In the genomic region with DNA sequence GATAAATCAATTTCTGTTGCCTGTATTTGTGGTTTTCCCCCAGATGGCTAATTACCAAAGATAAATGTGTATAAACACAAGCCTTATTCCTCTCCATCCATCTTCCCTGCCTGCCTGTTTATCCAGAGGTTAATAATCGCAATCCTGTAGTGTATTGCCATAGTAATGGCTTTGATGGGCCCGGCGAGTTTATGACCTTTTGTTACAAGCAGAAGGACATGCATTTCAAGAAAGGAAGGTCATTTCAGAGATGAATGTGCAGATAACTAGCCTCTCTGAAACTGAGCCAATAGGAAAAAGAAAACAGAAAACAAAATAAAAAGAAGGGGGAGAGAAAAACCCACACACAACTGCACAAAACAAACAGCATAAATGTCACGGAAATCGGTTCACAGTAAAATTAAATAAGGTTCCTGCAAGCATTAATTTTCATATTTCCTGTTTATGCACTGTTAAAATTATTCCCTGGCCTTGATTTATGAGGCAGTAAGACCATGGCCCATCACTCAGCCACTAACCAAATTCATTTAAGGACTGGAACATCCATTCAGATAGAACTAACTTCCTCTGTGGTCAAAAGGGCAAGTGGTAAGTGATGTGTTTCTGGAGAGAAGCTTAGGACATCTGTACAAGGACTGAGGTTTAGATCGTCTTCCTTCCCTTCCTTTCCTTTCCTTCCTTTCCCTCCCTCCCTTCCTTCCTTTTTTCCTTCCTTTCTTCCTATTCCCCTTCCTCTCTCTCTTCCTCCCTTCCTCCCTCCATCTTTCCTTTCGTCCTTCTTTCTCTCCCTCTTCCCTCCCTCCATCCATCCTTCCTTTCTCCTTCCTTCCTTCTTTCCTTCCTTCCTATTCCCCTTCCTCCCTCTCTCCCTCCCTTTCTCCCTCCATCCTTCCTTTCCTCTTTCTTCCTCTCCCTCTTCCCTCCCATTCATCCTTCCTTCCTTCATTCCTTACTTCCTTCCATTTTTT, we compare ENCODE assay signal across 17 cellular contexts.
DNase-seq lines count a peak whose midpoint lies in the region; ATAC-seq, FAIRE-seq and TF ChIP-seq lines count a peak whose summit lies in the region.
"Had no signal": no experiment of that assay in that cellular context is flagged by ENCODE, and none has a peak within 500 bp of the region (broad histone marks: within the 10 kb centered on the region; RNA-seq: fewer than 3 reads in every experiment).

No MANE protein-coding gene starts in this region.

- ATAC-seq in K562 (no peak), HG02970 (IDR thresholded peaks at IDR 0.05; ENCODE audit: low FRiP score, unreplicated experiment) (no peak)
- ATAC-seq: Right ventricle myocardium inferior had no signal

- H3K27me3 ChIP-seq in BLaER1 (no peaks in the 10 kb centered on the region), K562 (ENCODE audit: control insufficient read depth in 2 of 2, insufficient read depth in 2 of 2, low read length in 2 of 2) (peaks cover 0 to 5% of the 10 kb centered on the region in 2 experiments; a peak in 2 of 5 replicates), WERI-Rb-1 (ENCODE audit: insufficient read depth, low read depth, severe bottlenecking) (no peaks in the 10 kb centered on the region)

- POLR2A ChIA-PET in HEK293 (lab: Yijun Ruan, JAX) (no interaction called here), K562 (lab: Yijun Ruan, JAX) (no interaction called here)

- H2AFZ ChIP-seq in K562 (ENCODE audit: low read depth, low read length), result no peak overlapping the region

- peaks cover 9% of the 10 kb centered on the region; the same call in 1 of the 2 replicates for H3K4me1 ChIP-seq in BLaER1
- H3K4me1 ChIP-seq in HEK293 (ENCODE audit: control insufficient read depth, insufficient read depth, low read length), result no peaks in the 10 kb centered on the region
- no peaks in the 10 kb centered on the region for H3K4me1 ChIP-seq in K562 (replicated peaks in 1 of 2; ENCODE audit: control insufficient read depth in 2 of 2, insufficient read depth in 2 of 2, low read length in 2 of 2)

- H4K20me1 ChIP-seq in BLaER1, result no peaks in the 10 kb centered on the region
- no peaks in the 10 kb centered on the region for H4K20me1 ChIP-seq in K562 (replicated peaks; ENCODE audit: control insufficient read depth, insufficient read depth, low read length)

- H3K9ac ChIP-seq in BLaER1 (no peak overlapping the region), K562 (ENCODE audit: insufficient read depth in 1 of 2, low read depth in 2 of 2, low read length in 2 of 2) (no peak overlapping the region)

- no peak for TF ChIP-seq RAD21 in K562 (CRISPR knock-in tag; conservative IDR thresholded peaks at IDR 0.05 in 1 of 2, IDR thresholded peaks at IDR 0.05 in 1 of 2)

- DNase-seq in NCI-H69 (lab: John Stamatoyannopoulos, UW), result peak; percentile 42
- no peak for DNase-seq in K562 (ENCODE audit: extremely low read depth in 1 of 4, low spot score in 3 of 4)
- DNase-seq in NCI-H2227 (lab: John Stamatoyannopoulos, UW; ENCODE audit: unreplicated experiment), result no peak
- no peak for DNase-seq in DMS79 treated with DMSO at 0.1 percent for 48 hours (lab: John Stamatoyannopoulos, UW)
- no peak for DNase-seq in WERI-Rb-1
- DNase-seq: CD4-positive, alpha-beta T cell; GOT3; HFFc6; IMR-90; MV-4-11; NCI-H2029; NCI-H226; NCI-H526 treated with DMSO at 0.1 percent for 48 hours had no signal

- H3K4me2 ChIP-seq in BLaER1 (peak overlapping the region; percentile 31; the same call in 1 of the 2 replicates), K562 (ENCODE audit: insufficient read depth, low read length) (no peak overlapping the region)

- H3K36me3 ChIP-seq in BLaER1, result no peaks in the 10 kb centered on the region
- H3K36me3 ChIP-seq in HEK293 (ENCODE audit: control insufficient read depth in 2 of 2, insufficient read depth in 1 of 2, low read length in 2 of 2), result no peaks in the 10 kb centered on the region
- no peaks in the 10 kb centered on the region for H3K36me3 ChIP-seq in K562 (ENCODE audit: control insufficient read depth, insufficient read depth, low read length)
- no peaks in the 10 kb centered on the region for H3K36me3 ChIP-seq in WERI-Rb-1

- in situ Hi-C loops in K562 (cut with MboI), result no loop called here

- H3K4me3 ChIP-seq in BLaER1, result no peak overlapping the region
- H3K4me3 ChIP-seq in HEK293 (ENCODE audit: low read depth, low read length), result no peak overlapping the region
- H3K4me3 ChIP-seq in K562, result no peak overlapping the region
- no peak overlapping the region for H3K4me3 ChIP-seq in WERI-Rb-1 (ENCODE audit: low read depth, low read length)

- FAIRE-seq in K562 (lab: Jason Lieb, UNC), result no peak

- no peak for TF ChIP-seq EP300 in K562 (IDR thresholded peaks at IDR 0.05; ENCODE audit: low read length)

- H3K9me1 ChIP-seq in K562 (ENCODE audit: control insufficient read depth, insufficient read depth, low read length), result no peaks in the 10 kb centered on the region

- H3K27ac ChIP-seq in BLaER1 (no peak overlapping the region), HEK293 (ENCODE audit: extremely low read depth, low read depth, low read length) (no peak overlapping the region), K562 (ENCODE audit: extremely low read depth, low read depth, low read length) (no peak overlapping the region), WERI-Rb-1 (no peak overlapping the region)

- 0% methylated on average over 6 of the region's 7 CpGs for WGBS in K562 (ENCODE audit: insufficient coverage, low coverage, missing lambda C conversion rate)

- TF ChIP-seq POLR2A in K562 (conservative IDR thresholded peaks at IDR 0.05), result no peak

- intact Hi-C loops in K562 (cut with micrococcal nuclease), result no loop called here

- TF ChIP-seq CTCF in HEK293 (tag by site-specific recombination; IDR thresholded peaks at IDR 0.05) (no peak), K562 (IDR thresholded peaks at IDR 0.05 in 2 of 3, conservative IDR thresholded peaks at IDR 0.05 in 1 of 3; ENCODE audit: insufficient read depth in 2 of 3, low read depth in 1 of 3, low read length in 3 of 3) (no peak), WERI-Rb-1 (IDR thresholded peaks at IDR 0.05; ENCODE audit: low read depth, low read length) (no peak)

- no peaks in the 10 kb centered on the region for H3K79me2 ChIP-seq in K562 (ENCODE audit: control insufficient read depth, insufficient read depth, low read length)

- CTCF ChIA-PET in HEK293 (lab: Yijun Ruan, JAX) (no interaction called here), K562 (lab: Yijun Ruan, JAX; ENCODE audit: low intra/inter-chr PET ratio) (no interaction called here)

- BruUV-seq in K562 (replicated peaks; lab: Mats Ljungman, UMichigan), result no TSS peak

- H3K9me3 ChIP-seq in BLaER1 (no peaks in the 10 kb centered on the region; the same call in 1 of the 2 replicates), HEK293 (ENCODE audit: control insufficient read depth, insufficient read depth, low read depth, low read length) (no peaks in the 10 kb centered on the region), K562 (replicated peaks; ENCODE audit: control insufficient read depth, insufficient read depth, low read depth, low read length) (no peaks in the 10 kb centered on the region), WERI-Rb-1 (ENCODE audit: severe bottlenecking) (no peaks in the 10 kb centered on the region)

TF ChIP-seq in HEK293, 187 proteins besides CTCF, POLR2A, EP300 and RAD21:
- TF ChIP-seq TCF7L2 (IDR thresholded peaks at IDR 0.05; ENCODE audit: borderline replicate concordance, low read depth, low read length) (peak; percentile 38; the same call in 1 of the 2 replicates), ZNF366 (tag by site-specific recombination; conservative IDR thresholded peaks at IDR 0.05) (peak; percentile 67)
- TF ChIP-seq, protein P1, sequence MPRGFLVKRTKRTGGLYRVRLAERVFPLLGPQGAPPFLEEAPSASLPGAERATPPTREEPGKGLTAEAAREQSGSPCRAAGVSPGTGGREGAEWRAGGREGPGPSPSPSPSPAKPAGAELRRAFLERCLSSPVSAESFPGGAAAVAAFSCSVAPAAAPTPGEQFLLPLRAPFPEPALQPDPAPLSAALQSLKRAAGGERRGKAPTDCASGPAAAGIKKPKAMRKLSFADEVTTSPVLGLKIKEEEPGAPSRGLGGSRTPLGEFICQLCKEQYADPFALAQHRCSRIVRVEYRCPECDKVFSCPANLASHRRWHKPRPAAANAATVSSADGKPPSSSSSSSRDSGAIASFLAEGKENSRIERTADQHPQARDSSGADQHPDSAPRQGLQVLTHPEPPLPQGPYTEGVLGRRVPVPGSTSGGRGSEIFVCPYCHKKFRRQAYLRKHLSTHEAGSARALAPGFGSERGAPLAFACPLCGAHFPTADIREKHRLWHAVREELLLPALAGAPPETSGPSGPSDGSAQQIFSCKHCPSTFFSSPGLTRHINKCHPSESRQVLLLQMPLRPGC (tag by site-specific recombination; IDR thresholded peaks at IDR 0.05), result no peak

TF ChIP-seq in K562, 482 proteins besides CTCF, POLR2A, EP300 and RAD21 (continues in another document):
- no peak for TF ChIP-seq TCF7L2 (IDR thresholded peaks at IDR 0.05; ENCODE audit: low read depth, low read length)
- TF ChIP-seq CHCHD3 (CRISPR knock-in tag; IDR thresholded peaks at IDR 0.05), result no peak
- TF ChIP-seq TCF3 (CRISPR knock-in tag; IDR thresholded peaks at IDR 0.05), result no peak
- no peak for TF ChIP-seq ZNF324 (CRISPR knock-in tag; IDR thresholded peaks at IDR 0.05)
- no peak for TF ChIP-seq YY1 (IDR thresholded peaks at IDR 0.05; ENCODE audit: borderline replicate concordance in 1 of 3, control insufficient read depth in 1 of 3, extremely low read depth in 1 of 3, insufficient read depth in 3 of 3, insufficient read length in 1 of 3, insufficient replicate concordance in 2 of 3, low read depth in 1 of 3, low read length in 2 of 3)
- no peak for TF ChIP-seq RBM17 (IDR thresholded peaks at IDR 0.05; ENCODE audit: borderline replicate concordance, low read depth, low read length)
- peak; percentile 42 for TF ChIP-seq PCBP2 (IDR thresholded peaks at IDR 0.05; ENCODE audit: low read depth, low read length, poor library complexity, severe bottlenecking)
- TF ChIP-seq, protein P2, sequence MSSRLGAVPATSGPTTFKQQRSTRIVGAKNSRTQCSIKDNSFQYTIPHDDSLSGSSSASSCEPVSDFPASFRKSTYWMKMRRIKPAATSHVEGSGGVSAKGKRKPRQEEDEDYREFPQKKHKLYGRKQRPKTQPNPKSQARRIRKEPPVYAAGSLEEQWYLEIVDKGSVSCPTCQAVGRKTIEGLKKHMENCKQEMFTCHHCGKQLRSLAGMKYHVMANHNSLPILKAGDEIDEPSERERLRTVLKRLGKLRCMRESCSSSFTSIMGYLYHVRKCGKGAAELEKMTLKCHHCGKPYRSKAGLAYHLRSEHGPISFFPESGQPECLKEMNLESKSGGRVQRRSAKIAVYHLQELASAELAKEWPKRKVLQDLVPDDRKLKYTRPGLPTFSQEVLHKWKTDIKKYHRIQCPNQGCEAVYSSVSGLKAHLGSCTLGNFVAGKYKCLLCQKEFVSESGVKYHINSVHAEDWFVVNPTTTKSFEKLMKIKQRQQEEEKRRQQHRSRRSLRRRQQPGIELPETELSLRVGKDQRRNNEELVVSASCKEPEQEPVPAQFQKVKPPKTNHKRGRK (tag; IDR thresholded peaks at IDR 0.05), result peak; percentile 35; the same call in 1 of the 2 replicates
- TF ChIP-seq ZNF79 (CRISPR knock-in tag; IDR thresholded peaks at IDR 0.05; ENCODE audit: low read depth), result no peak
- TF ChIP-seq BCL6 (CRISPR knock-in tag; IDR thresholded peaks at IDR 0.05), result no peak
- TF ChIP-seq ADNP (tag; IDR thresholded peaks at IDR 0.05), result no peak
- no peak for TF ChIP-seq ATF7 (IDR thresholded peaks at IDR 0.05)
